28 cellular contexts compared by ENCODE assay signal in the genomic region with DNA sequence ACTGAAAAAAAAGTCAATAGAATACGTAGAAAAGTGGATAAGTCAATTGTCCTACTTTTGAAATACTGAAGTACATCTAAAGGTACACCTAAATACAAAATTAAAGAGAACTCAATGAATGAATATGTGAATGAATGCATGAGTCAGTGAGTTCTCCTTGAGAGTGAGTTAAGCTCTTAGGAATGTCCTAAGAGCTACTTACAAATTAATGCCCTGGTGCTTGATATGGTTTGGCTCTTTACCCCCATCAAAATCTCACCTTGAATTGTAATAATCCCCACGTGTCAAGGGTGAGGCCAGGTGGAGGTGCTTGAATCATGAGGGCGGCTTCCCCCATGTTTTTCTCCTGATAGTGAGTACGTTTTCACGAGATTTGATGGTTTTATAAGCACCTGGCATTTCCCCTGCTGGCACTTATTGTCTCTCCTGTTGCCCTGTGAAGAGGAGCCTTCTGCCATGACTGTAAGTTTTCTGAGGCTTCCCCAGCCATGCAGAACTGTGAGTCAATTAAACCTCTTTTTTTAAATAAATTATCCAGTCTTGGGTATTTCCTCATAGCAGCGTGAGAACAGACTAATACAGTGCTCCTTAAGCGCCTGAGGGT.
DNase-seq lines count a peak whose midpoint lies in the region; ATAC-seq and TF ChIP-seq lines count a peak whose summit lies in the region.
"Had no signal": no experiment of that assay in that cellular context is flagged by ENCODE, and none has a peak within 500 bp of the region (broad histone marks: within the 10 kb centered on the region; RNA-seq: fewer than 3 reads in every experiment).

No MANE protein-coding gene starts in this region.

- no peaks in the 10 kb centered on the region for H3K9me2 ChIP-seq in PC-9 (ENCODE audit: insufficient read depth)

- no peak overlapping the region for H3K4me3 Mint-ChIP-seq in endodermal cell
- H3K4me3 Mint-ChIP-seq: activated CD8-positive, alpha-beta T cell treated with anti-CD3 and anti-CD28 coated beads, Interleukin-2, amount 10 ng/mL, durations not matched to agents 7 days and 5 days; activated naive CD4-positive, alpha-beta T cell treated with anti-CD3 and anti-CD28 coated beads, Interleukin-2, amount 10 ng/mL, durations not matched to agents 7 days and 5 days; activated T-cell treated with anti-CD3 and anti-CD28 coated beads, Interleukin-2, amount 50 U/mL, for 4 hours; WTC11 had no signal

- H3K79me2 ChIP-seq in PC-9 (ENCODE audit: low read depth): no peaks in the 10 kb centered on the region

- no peak overlapping the region for H3K9ac ChIP-seq in endodermal cell (ENCODE audit: extremely low read depth, low read length, poor library complexity, severe bottlenecking)

- WGBS in endodermal cell (ENCODE audit: insufficient coverage in 1 of 2, insufficient read length in 1 of 2), 2 experiments: 82 to 86% methylated on average over 6 to 7 of the region's 7 CpGs
- WGBS in psoas muscle, 3 donors: 94 to 97% (median 95%) methylated on average over 7 of the region's 7 CpGs

- TF ChIP-seq CTCF in PC-9 (conservative IDR thresholded peaks at IDR 0.05): no peak
- TF ChIP-seq CTCF in endodermal cell (conservative IDR thresholded peaks at IDR 0.05): no peak
- no peak for TF ChIP-seq CTCF in left lung (IDR thresholded peaks at IDR 0.05)
- no peak for TF ChIP-seq CTCF in psoas muscle (IDR thresholded peaks at IDR 0.05)

- H2AFZ ChIP-seq in PC-9: no peak overlapping the region

- H3K27ac Mint-ChIP-seq in endodermal cell: no peak overlapping the region
- H3K27ac Mint-ChIP-seq: activated CD8-positive, alpha-beta T cell treated with anti-CD3 and anti-CD28 coated beads, Interleukin-2, amount 10 ng/mL, durations not matched to agents 7 days and 5 days; activated naive CD4-positive, alpha-beta T cell treated with anti-CD3 and anti-CD28 coated beads, Interleukin-2, amount 10 ng/mL, durations not matched to agents 7 days and 5 days; WTC11 had no signal

- peaks cover 8% of the 10 kb centered on the region; the same call in 1 of the 2 replicates for H3F3A ChIP-seq in PC-9 (ENCODE audit: insufficient read depth, low read depth)

- no peaks in the 10 kb centered on the region for H3K36me3 Mint-ChIP-seq in endodermal cell (ENCODE audit: low read depth)
- H3K36me3 Mint-ChIP-seq: activated naive CD4-positive, alpha-beta T cell treated with anti-CD3 and anti-CD28 coated beads, Interleukin-2, amount 10 ng/mL, durations not matched to agents 7 days and 5 days; WTC11 had no signal

- POLR2A ChIA-PET in PC-9 (lab: Charles Lee; ENCODE audit: unreplicated experiment): no interaction called here

- H3K4me1 ChIP-seq in PC-9 (replicated peaks; ENCODE audit: insufficient read depth) (peaks cover 4% of the 10 kb centered on the region; the same call in 1 of the 2 replicates), endodermal cell (ENCODE audit: control insufficient read depth, insufficient read depth, low read length) (no peaks in the 10 kb centered on the region), left lung (no peaks in the 10 kb centered on the region), psoas muscle (no peaks in the 10 kb centered on the region)
- H3K4me1 ChIP-seq: body of pancreas, gastroesophageal sphincter, HAP-1, right atrium auricular region, uterus had no signal

- CTCF ChIA-PET in PC-9 (lab: Charles Lee): no interaction called here

- no peaks in the 10 kb centered on the region for H3K27me3 ChIP-seq in PC-9 (ENCODE audit: insufficient read depth, low read depth)
- no peaks in the 10 kb centered on the region for H3K27me3 ChIP-seq in endodermal cell (ENCODE audit: control insufficient read depth, insufficient read depth, low read length, poor library complexity, severe bottlenecking)
- H3K27me3 ChIP-seq in left lung: no peaks in the 10 kb centered on the region
- no peaks in the 10 kb centered on the region for H3K27me3 ChIP-seq in psoas muscle (ENCODE audit: insufficient read depth in 3 of 3, low read length in 2 of 3)
- H3K27me3 ChIP-seq: body of pancreas, gastroesophageal sphincter, neutrophil, right atrium auricular region, uterus had no signal

- H3K9me3 ChIP-seq in PC-9 (ENCODE audit: insufficient read depth, low read depth): no peaks in the 10 kb centered on the region
- H3K9me3 ChIP-seq in endodermal cell (ENCODE audit: control insufficient read depth, low read length): no peaks in the 10 kb centered on the region
- no peaks in the 10 kb centered on the region for H3K9me3 ChIP-seq in left lung
- H3K9me3 ChIP-seq in psoas muscle: no peaks in the 10 kb centered on the region
- H3K9me3 ChIP-seq: body of pancreas, gastroesophageal sphincter, HAP-1, neutrophil, right atrium auricular region, uterus had no signal

- intact Hi-C loops in PC-9 (cut with micrococcal nuclease; ENCODE audit: unreplicated experiment): no loop called here
- intact Hi-C loops in left lung (cut with DNase I): no loop called here
- intact Hi-C loops in psoas muscle (cut with DNase I): no loop called here

- H4K20me1 ChIP-seq in PC-9 (ENCODE audit: insufficient read depth): no peaks in the 10 kb centered on the region

- peak; percentile 86 for ATAC-seq in left lung
- no peak for ATAC-seq in psoas muscle
- ATAC-seq: activated CD8-positive, alpha-beta T cell treated with anti-CD3 and anti-CD28 coated beads, Interleukin-2, amount 10 ng/mL, durations not matched to agents 7 days and 5 days; activated T-cell treated with anti-CD3 and anti-CD28 coated beads, Interleukin-2, amount 50 U/mL, for 4 hours; body of pancreas; gastroesophageal sphincter; GM12878; K562; left ventricle myocardium superior; WTC11 had no signal

- peaks cover 3% of the 10 kb centered on the region for H3K4me1 Mint-ChIP-seq in endodermal cell
- H3K4me1 Mint-ChIP-seq: activated naive CD4-positive, alpha-beta T cell treated with anti-CD3 and anti-CD28 coated beads, Interleukin-2, amount 10 ng/mL, durations not matched to agents 7 days and 5 days; WTC11 had no signal

- DNase-seq in EL (peak; percentile 53), PC-9 (peak; percentile 16 to 52), endodermal cell (peak; percentile 66), left lung (no peak), SKM-1 treated with dmso at 0.1 percent for 144 hours (lab: John Stamatoyannopoulos, UW; ENCODE audit: unreplicated experiment) (no peak), hepatic stellate cell (ENCODE audit: low spot score) (no peak), psoas muscle (no peak), midbrain (lab: John Stamatoyannopoulos, UW) (no peak)
- DNase-seq: activated CD8-positive, alpha-beta T cell treated with anti-CD3 and anti-CD28 coated beads, Interleukin-2, amount 10 ng/mL, durations not matched to agents 7 days and 5 days; activated naive CD4-positive, alpha-beta T cell treated with anti-CD3 and anti-CD28 coated beads, Interleukin-2, amount 10 ng/mL, durations not matched to agents 7 days and 5 days; activated T-cell treated with anti-CD3 and anti-CD28 coated beads, Interleukin-2, amount 50 U/mL, for 4 hours; body of pancreas; DMS 273 treated with DMSO at 0.1 percent for 48 hours; left ventricle myocardium superior; NCI-H2081; SHP77; substantia nigra; uterus had no signal

- no peaks in the 10 kb centered on the region for H3K27me3 Mint-ChIP-seq in endodermal cell (ENCODE audit: insufficient read depth)

- H3K36me3 ChIP-seq in PC-9 (ENCODE audit: low read depth): no peaks in the 10 kb centered on the region
- H3K36me3 ChIP-seq in endodermal cell (ENCODE audit: control insufficient read depth, insufficient read depth, low read length): no peaks in the 10 kb centered on the region
- H3K36me3 ChIP-seq in left lung: no peaks in the 10 kb centered on the region
- no peaks in the 10 kb centered on the region for H3K36me3 ChIP-seq in psoas muscle (ENCODE audit: insufficient read depth in 1 of 2, low read depth in 1 of 2)
- H3K36me3 ChIP-seq: gastroesophageal sphincter, HAP-1, neutrophil, right atrium auricular region, uterus had no signal

- no peaks in the 10 kb centered on the region for H3K9me3 Mint-ChIP-seq in endodermal cell
- H3K9me3 Mint-ChIP-seq: activated naive CD4-positive, alpha-beta T cell treated with anti-CD3 and anti-CD28 coated beads, Interleukin-2, amount 10 ng/mL, durations not matched to agents 7 days and 5 days; activated T-cell treated with anti-CD3 and anti-CD28 coated beads, Interleukin-2, amount 50 U/mL, for 4 hours; WTC11 had no signal

- no peak overlapping the region for H3K4me2 ChIP-seq in PC-9

- H3K4me3 ChIP-seq in PC-9 (no peak overlapping the region), endodermal cell (ENCODE audit: low read length) (no peak overlapping the region), left lung (no peak overlapping the region), psoas muscle (no peak overlapping the region)
- H3K4me3 ChIP-seq: body of pancreas, coronary artery, gastroesophageal sphincter, GM12878, HAP-1, K562, right atrium auricular region, uterus had no signal

- H3K27ac ChIP-seq in PC-9: no peak overlapping the region
- no peak overlapping the region for H3K27ac ChIP-seq in endodermal cell (ENCODE audit: low read depth, low read length)
- H3K27ac ChIP-seq in left lung: no peak overlapping the region
- H3K27ac ChIP-seq in psoas muscle: no peak overlapping the region
- H3K27ac ChIP-seq: body of pancreas, C4-2B, coronary artery, gastroesophageal sphincter, HL-60, neutrophil, right atrium auricular region, uterus had no signal

- no TSS peak for BruUV-seq in PC-9 (replicated peaks; lab: Mats Ljungman, UMichigan)

Comparison
In these comparisons a context has a peak if more than half of its experiments do, and no peak if none do; other contexts are left out.
1. DNase-seq: peak in EL (single experiment), PC-9 (2 of 2) and endodermal cell (single experiment); none in left lung (0 of 2), SKM-1 treated with dmso at 0.1 percent for 144 hours (single experiment), hepatic stellate cell (single experiment), psoas muscle (0 of 2) and midbrain (single experiment).